Comparison of ENCODE assay signal across 9 cellular contexts in the genomic region with DNA sequence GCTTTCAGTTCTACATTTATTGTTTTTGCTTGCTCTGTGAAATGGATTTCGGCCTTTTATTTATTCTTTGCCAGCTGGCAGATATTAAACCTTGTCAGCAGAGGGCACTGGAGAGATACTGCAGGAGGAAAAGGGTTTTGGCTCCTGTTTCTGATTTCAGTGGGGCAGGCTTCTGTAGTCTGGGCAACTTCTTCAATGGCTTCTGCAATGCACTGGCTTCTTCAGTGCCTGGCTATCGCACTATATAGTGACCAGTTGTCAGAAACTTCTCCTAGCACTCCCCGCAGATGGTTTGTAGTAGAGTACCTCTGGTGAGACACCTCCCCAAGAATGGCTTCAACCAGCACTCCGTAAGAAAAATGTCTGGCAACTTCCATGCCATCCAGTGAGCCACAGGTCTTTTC. TPM values are rescaled to one million over a fixed set of nuclear protein-coding genes. Genes with fewer than 3 reads are reported as not detected.
A peak's percentile ranks its signal among the peaks of the same experiment; 100 is the strongest.
DNase-seq lines count a peak whose midpoint lies in the region; ATAC-seq, FAIRE-seq and TF ChIP-seq lines count a peak whose summit lies in the region.
"Had no signal": no experiment of that assay in that cellular context is flagged by ENCODE, and none has a peak within 500 bp of the region (broad histone marks: within the 10 kb centered on the region; RNA-seq: fewer than 3 reads in every experiment).

No MANE protein-coding gene starts in this region.

- peak overlapping the region in 1 of 3 experiments; percentile 70; a peak in 2 of 7 replicates for H3K27ac Mint-ChIP-seq in H9
- H3K27ac Mint-ChIP-seq in natural killer cell = peak overlapping the region; percentile 44 to 61

- 0 out of 2 replicates have a peak, but pooled peaks cover 2% of the 10 kb centered on the region for H3K4me1 ChIP-seq in H9 (ENCODE audit: insufficient read depth, low read length)
- H3K4me1 ChIP-seq in endothelial cell of umbilical vein (ENCODE audit: control insufficient read depth, extremely low read depth, insufficient read depth, low read length) = peaks cover 8% of the 10 kb centered on the region
- peaks cover 0 to under 1% of the 10 kb centered on the region in 2 donors for H3K4me1 ChIP-seq in aorta (ENCODE audit: control insufficient read depth in 1 of 2, insufficient read depth in 2 of 2, low read length in 2 of 2)

- CTCF ChIA-PET in endothelial cell of umbilical vein (lab: Charles Lee) = interaction anchor here (0.6 to 6.2 kb wide), 21 partner anchors 12 to 230 kb away, joined by 3 to 121 read pairs (median 6); partner anchors contain the start of gene NOL6

- H4K8ac ChIP-seq in H9 (replicated peaks; ENCODE audit: insufficient read length, low read depth, low read length) = no peak overlapping the region

- peaks cover 11% of the 10 kb centered on the region in 2 experiments for H3K4me1 Mint-ChIP-seq in H9
- H3K4me1 Mint-ChIP-seq in natural killer cell = peaks cover 17 to 18% of the 10 kb centered on the region in 2 donors

- no peak overlapping the region for H3T11ph ChIP-seq in H9 (ENCODE audit: low read length)

- H2BK15ac ChIP-seq in H9 (ENCODE audit: low read depth, low read length) = no peak overlapping the region

- H2BK12ac ChIP-seq in H9 (ENCODE audit: insufficient read length, low read depth, low read length) = no peak overlapping the region

- no peaks in the 10 kb centered on the region for H3K27me3 Mint-ChIP-seq in H9 (ENCODE audit: low read depth)
- peaks cover 0 to 3% of the 10 kb centered on the region in 2 donors for H3K27me3 Mint-ChIP-seq in natural killer cell (ENCODE audit: low read depth in 2 of 2)

- H3K27me3 ChIP-seq in H9 (ENCODE audit: insufficient read depth, low read length) (no peaks in the 10 kb centered on the region), endothelial cell of umbilical vein (ENCODE audit: control insufficient read depth in 2 of 2, insufficient read depth in 2 of 2, low read length in 2 of 2) (no peaks in the 10 kb centered on the region), aorta (ENCODE audit: control insufficient read depth in 1 of 2, insufficient read depth in 2 of 2, low read length in 1 of 2) (no peaks in the 10 kb centered on the region)

- H3K4me3 Mint-ChIP-seq in H9 = no peak overlapping the region
- H3K4me3 Mint-ChIP-seq in natural killer cell = no peak overlapping the region

- no peak overlapping the region for H3K27ac ChIP-seq in H9 (ENCODE audit: insufficient read length, low read depth, low read length)
- H3K27ac ChIP-seq in endothelial cell of umbilical vein (ENCODE audit: insufficient read depth, low read depth, low read length) = no peak overlapping the region
- H3K27ac ChIP-seq in aorta (ENCODE audit: low read depth in 1 of 2, low read length in 2 of 2) = peak overlapping the region in 1 of 2 donors; percentile 42

- no peaks in the 10 kb centered on the region for H3K23me2 ChIP-seq in H9 (ENCODE audit: insufficient read length, low read depth, low read length, poor library complexity, severe bottlenecking)

- H2BK120ac ChIP-seq in H9 (ENCODE audit: low read depth, low read length, poor library complexity, severe bottlenecking) = no peak overlapping the region

- POLR2A ChIA-PET in endothelial cell of umbilical vein (lab: Charles Lee) = no interaction called here

- TF ChIP-seq CTCF in H9 (conservative IDR thresholded peaks at IDR 0.05) (peak; percentile 68), endothelial cell of umbilical vein (IDR thresholded peaks at IDR 0.05; ENCODE audit: extremely low read depth in 1 of 2, insufficient read depth in 1 of 2, low read depth in 1 of 2, low read length in 2 of 2) (peak; percentile 68 to 71), natural killer cell (IDR thresholded peaks at IDR 0.05) (peak; percentile 62)

- H3K4ac ChIP-seq in H9 (ENCODE audit: low read depth, low read length) = no peak overlapping the region

- no peak overlapping the region for H3K4me2 ChIP-seq in H9 (ENCODE audit: insufficient read depth, insufficient read length, low read length)
- H3K4me2 ChIP-seq in endothelial cell of umbilical vein (ENCODE audit: insufficient read depth, low read length) = no peak overlapping the region

- no peak overlapping the region for H3K23ac ChIP-seq in H9 (ENCODE audit: insufficient read length, low read depth, low read length)

- no CpG with 5 or more reads among the region's 4 CpGs for WGBS in H9 (ENCODE audit: extremely low coverage, insufficient read length, low lambda C conversion rate)
- WGBS in aorta, 2 donors = 59 to 60% methylated on average over 4 of the region's 4 CpGs

- dilution Hi-C loops in endothelial cell of umbilical vein (cut with MboI; ENCODE audit: extremely low pct_ligation_motif_present, low sequenced_read_pairs) = no loop called here

- H3K36me3 ChIP-seq in endothelial cell of umbilical vein (ENCODE audit: control insufficient read depth in 2 of 2, extremely low read depth in 1 of 2, insufficient read depth in 2 of 2, low read length in 2 of 2) (no peaks in the 10 kb centered on the region), aorta (ENCODE audit: control insufficient read depth in 1 of 2, insufficient read depth in 2 of 2, low read length in 1 of 2) (peaks cover 0 to 3% of the 10 kb centered on the region in 2 donors)

- no peak for ATAC-seq in natural killer cell
- no peak for ATAC-seq in aorta (ENCODE audit: low FRiP score)

- peaks cover 0 to 2% of the 10 kb centered on the region in 2 experiments; a peak in 2 of 5 replicates for H3K9me3 Mint-ChIP-seq in H9
- no peaks in the 10 kb centered on the region for H3K9me3 Mint-ChIP-seq in natural killer cell

- no peak overlapping the region for H4K5ac ChIP-seq in H9 (ENCODE audit: insufficient read length, low read depth, low read length)

- no peak for TF ChIP-seq POLR2A in endothelial cell of umbilical vein (IDR thresholded peaks at IDR 0.05; ENCODE audit: low read depth, low read length)

- peak; percentile 88 for FAIRE-seq in endothelial cell of umbilical vein (lab: Jason Lieb, UNC)

- H3K79me2 ChIP-seq in H9 (ENCODE audit: insufficient read depth, low read length) (peaks cover 10% of the 10 kb centered on the region; the same call in 1 of the 2 replicates), endothelial cell of umbilical vein (ENCODE audit: control insufficient read depth, insufficient read depth, low read length) (peaks cover 12% of the 10 kb centered on the region)

- H3K4me3 ChIP-seq in endothelial cell of umbilical vein (replicated peaks in 1 of 3; ENCODE audit: insufficient read depth in 1 of 3, low read depth in 1 of 3, low read length in 3 of 3) (no peak overlapping the region), aorta (ENCODE audit: low read length in 2 of 2) (no peak overlapping the region)

- H3K36me3 Mint-ChIP-seq in H9 (ENCODE audit: insufficient read depth in 1 of 3, low read depth in 3 of 3) (peaks cover under 1 to 9% (median 6%) of the 10 kb centered on the region in 3 experiments; a peak in 5 of 7 replicates), natural killer cell (no peaks in the 10 kb centered on the region)

- no peaks in the 10 kb centered on the region for H4K20me1 ChIP-seq in H9 (ENCODE audit: control insufficient read depth, insufficient read depth, insufficient read length)
- no peaks in the 10 kb centered on the region for H4K20me1 ChIP-seq in endothelial cell of umbilical vein (replicated peaks; ENCODE audit: control insufficient read depth, extremely low read depth, insufficient read depth, low read length)

- H3K56ac ChIP-seq in H9 (ENCODE audit: insufficient read length, low read depth, low read length) = no peak overlapping the region

- H3K18ac ChIP-seq in H9 (ENCODE audit: insufficient read length, low read depth, low read length) = no peak overlapping the region

- H4K91ac ChIP-seq in H9 (ENCODE audit: insufficient read length, low read depth, low read length) = no peak overlapping the region

- no peak overlapping the region for H3K14ac ChIP-seq in H9 (ENCODE audit: insufficient read depth, low read length)

- H3K9me3 ChIP-seq in H9 (ENCODE audit: control insufficient read depth, low read depth, low read length) (no peaks in the 10 kb centered on the region), endothelial cell of umbilical vein (replicated peaks; ENCODE audit: control insufficient read depth, insufficient read depth, low read length) (no peaks in the 10 kb centered on the region), aorta (ENCODE audit: control insufficient read depth, low read length) (no peaks in the 10 kb centered on the region)

- no peak overlapping the region for H2BK5ac ChIP-seq in H9 (ENCODE audit: insufficient read length, low read length)

- no peak overlapping the region for H3K9ac ChIP-seq in H9 (ENCODE audit: extremely low read depth, insufficient read length, low read length)
- H3K9ac ChIP-seq in endothelial cell of umbilical vein (replicated peaks; ENCODE audit: extremely low read depth, insufficient read depth, low read length) = no peak overlapping the region

- no peak overlapping the region for H2BK20ac ChIP-seq in H9 (ENCODE audit: low read depth, low read length, poor library complexity, severe bottlenecking)

- intact Hi-C loops in endothelial cell of umbilical vein (cut with micrococcal nuclease) = loop anchor here (1.0 to 5.0 kb wide), 7 partner anchors 65 to 435 kb away; partner anchors contain the start of gene AQP7
- intact Hi-C loops in natural killer cell (cut with micrococcal nuclease) = loop anchor here (1.0 kb wide), 1 partner anchor 179 kb away; no protein-coding TSS in a partner anchor
- intact Hi-C loops in aorta (cut with DNase I) = loop anchor here in 1 of 2 donors (10.0 kb wide), 1 partner anchor 178 kb away; no protein-coding TSS in a partner anchor

- no peaks in the 10 kb centered on the region for H3K9me1 ChIP-seq in endothelial cell of umbilical vein (replicated peaks; ENCODE audit: control insufficient read depth, extremely low read depth, insufficient read depth, low read length)

- BruUV-seq in endothelial cell of umbilical vein (replicated peaks; lab: Mats Ljungman, UMichigan) = no TSS peak

- DNase-seq in CD1c-positive myeloid dendritic cell (ENCODE audit: extremely low spot score) = peak; percentile 78
- peak; percentile 45 for DNase-seq in H9
- peak; percentile 50 for DNase-seq in NCI-H446 treated with DMSO at 0.1 percent for 48 hours (lab: John Stamatoyannopoulos, UW)
- peak; percentile 56 for DNase-seq in activated CD4-positive, alpha-beta T cell treated with anti-CD3 and anti-CD28 coated beads for 48 hours
- DNase-seq in endothelial cell of umbilical vein (ENCODE audit: low read depth, low spot score) = peak; percentile 71
- DNase-seq in natural killer cell = no peak
- DNase-seq in aorta = no peak
- no peak for DNase-seq in NCI-H1048 (lab: John Stamatoyannopoulos, UW)

- peaks cover 2% of the 10 kb centered on the region for H3K79me1 ChIP-seq in H9 (ENCODE audit: insufficient read depth, low read depth, low read length, poor library complexity, severe bottlenecking)

- H2AFZ ChIP-seq in H9 (ENCODE audit: low read length) (no peak overlapping the region), endothelial cell of umbilical vein (ENCODE audit: low read depth, low read length) (no peak overlapping the region)

- no peak overlapping the region for H2AK5ac ChIP-seq in H9 (ENCODE audit: insufficient read length, low read length)

RNA-seq across cellular contexts. Expression of gene NFX1, which starts 3.2 kb away (rescaled TPM):
- total RNA-seq in H9 (2021) (35.1 and 36.3 TPM in 2 replicates), endothelial cell of umbilical vein (21.7 and 22.1 TPM in 2 replicates), natural killer cell (10 to 100 TPM; 33.0 to 38.8 (median 38.5) TPM), aorta (10 to 100 TPM; 35.8 to 38.3 TPM)
- polyA plus RNA-seq in endothelial cell of umbilical vein (17.4 and 19.3 TPM in 2 replicates), aorta (10 to 100 TPM; 21.4 to 23.5 TPM)
- polyA plus RNA-seq in endothelial cell of umbilical vein (2011; cell fraction: cytosol; rRNA removed) = 15.0 and 15.5 TPM in 2 replicates
- polyA plus RNA-seq in endothelial cell of umbilical vein (2011; cell fraction: nucleus; rRNA removed) = 32.6 and 37.9 TPM in 2 replicates
- polyA plus RNA-seq in endothelial cell of umbilical vein (2012) = 17.0 and 17.5 TPM in 2 replicates
- 44.7 and 57.5 TPM in 2 replicates for polyA minus RNA-seq in endothelial cell of umbilical vein
- 48.2 TPM for polyA minus RNA-seq in endothelial cell of umbilical vein (2011; cell fraction: cytosol; rRNA and poly(A)+ RNA removed)
- 25.0 and 26.8 TPM in 2 replicates for polyA minus RNA-seq in endothelial cell of umbilical vein (2011; cell fraction: nucleus; rRNA and poly(A)+ RNA removed)

RNA-seq across cellular contexts. Expression of gene CHMP5, which starts 22.2 kb away (rescaled TPM):
- total RNA-seq in H9 (2021) (47.6 and 51.9 TPM in 2 replicates), endothelial cell of umbilical vein (54.5 and 55.8 TPM in 2 replicates), natural killer cell (10 to 100 TPM; 21.3 to 24.5 (median 24.0) TPM), aorta (10 to 100 TPM; 53.1 to 59.0 TPM)
- polyA plus RNA-seq in endothelial cell of umbilical vein (22.6 and 33.2 TPM in 2 replicates), aorta (100 to 1,000 TPM in 1 of 2 donors, 10 to 100 TPM in 1; 71.1 to 141 TPM)
- polyA plus RNA-seq in endothelial cell of umbilical vein (2011; cell fraction: cytosol; rRNA removed) = 57.2 and 63.0 TPM in 2 replicates
- polyA plus RNA-seq in endothelial cell of umbilical vein (2011; cell fraction: nucleus; rRNA removed) = 27.9 and 39.5 TPM in 2 replicates
- 69.2 and 84.2 TPM in 2 replicates for polyA plus RNA-seq in endothelial cell of umbilical vein (2012)
- 17.0 and 17.1 TPM in 2 replicates for polyA minus RNA-seq in endothelial cell of umbilical vein
- polyA minus RNA-seq in endothelial cell of umbilical vein (2011; cell fraction: cytosol; rRNA and poly(A)+ RNA removed) = 21.1 TPM
- polyA minus RNA-seq in endothelial cell of umbilical vein (2011; cell fraction: nucleus; rRNA and poly(A)+ RNA removed) = 9.5 and 11.1 TPM in 2 replicates

RNA-seq across cellular contexts. Expression of gene BAG1, which starts 22.6 kb away (rescaled TPM):
- total RNA-seq in H9 (2021) (58.8 and 66.4 TPM in 2 replicates), endothelial cell of umbilical vein (87.4 and 98.7 TPM in 2 replicates), natural killer cell (100 to 1,000 TPM in 1 of 3 donors, 10 to 100 TPM in 2; 83.4 to 102 (median 93.4) TPM), aorta (10 to 100 TPM; 60.4 to 82.0 TPM)
- polyA plus RNA-seq in endothelial cell of umbilical vein (25.2 and 44.6 TPM in 2 replicates), aorta (100 to 1,000 TPM; 104 to 190 TPM)
- 58.0 and 58.6 TPM in 2 replicates for polyA plus RNA-seq in endothelial cell of umbilical vein (2011; cell fraction: cytosol; rRNA removed)
- polyA plus RNA-seq in endothelial cell of umbilical vein (2011; cell fraction: nucleus; rRNA removed) = 26.0 and 35.6 TPM in 2 replicates
- 65.9 and 73.2 TPM in 2 replicates for polyA plus RNA-seq in endothelial cell of umbilical vein (2012)
- 10.3 and 19.1 TPM in 2 replicates for polyA minus RNA-seq in endothelial cell of umbilical vein
- polyA minus RNA-seq in endothelial cell of umbilical vein (2011; cell fraction: cytosol; rRNA and poly(A)+ RNA removed) = 84.7 TPM
- polyA minus RNA-seq in endothelial cell of umbilical vein (2011; cell fraction: nucleus; rRNA and poly(A)+ RNA removed) = 32.4 and 39.3 TPM in 2 replicates

RNA-seq across cellular contexts. Expression of gene SPINK4, which starts 47.1 kb away (rescaled TPM):
- total RNA-seq in H9 (2021) (not detected in 2 replicates), endothelial cell of umbilical vein (not detected in 2 replicates), natural killer cell (not detected), aorta (not detected)
- polyA plus RNA-seq in endothelial cell of umbilical vein (not detected in 2 replicates), aorta (100 to 1,000 TPM in 1 of 2 donors, not detected in 1; 129 TPM)
- polyA plus RNA-seq in endothelial cell of umbilical vein (2011; cell fraction: cytosol; rRNA removed) = not detected in 2 replicates
- not detected in 2 replicates for polyA plus RNA-seq in endothelial cell of umbilical vein (2011; cell fraction: nucleus; rRNA removed)
- not detected in 2 replicates for polyA plus RNA-seq in endothelial cell of umbilical vein (2012)
- polyA minus RNA-seq in endothelial cell of umbilical vein = not detected in 2 replicates
- polyA minus RNA-seq in endothelial cell of umbilical vein (2011; cell fraction: cytosol; rRNA and poly(A)+ RNA removed) = 56.2 TPM
- polyA minus RNA-seq in endothelial cell of umbilical vein (2011; cell fraction: nucleus; rRNA and poly(A)+ RNA removed) = 3.5 TPM in 1 of 2 replicates, not detected in the other
- total RNA-seq: T-helper 1 cell treated with Interleukin-12 subunit alpha and Interleukin-12 subunit beta and Interleukin-4 antibody, amounts not matched to agents 30 ng/mL and 1 ng/mL, for 36 hours had no signal

Comparison
In these comparisons a context has a peak if more than half of its experiments do, and no peak if none do; other contexts are left out.
1. DNase-seq: peak in CD1c-positive myeloid dendritic cell (single experiment), H9 (single experiment), NCI-H446 treated with DMSO at 0.1 percent for 48 hours (single experiment), activated CD4-positive, alpha-beta T cell treated with anti-CD3 and anti-CD28 coated beads for 48 hours (single experiment) and endothelial cell of umbilical vein (single experiment); none in natural killer cell (single experiment), aorta (0 of 2) and NCI-H1048 (single experiment).
2. Peak in every context shown above with its lines, with median percentiles within 50 percentile points of each other: CTCF ChIP-seq.